In the genomic region with DNA sequence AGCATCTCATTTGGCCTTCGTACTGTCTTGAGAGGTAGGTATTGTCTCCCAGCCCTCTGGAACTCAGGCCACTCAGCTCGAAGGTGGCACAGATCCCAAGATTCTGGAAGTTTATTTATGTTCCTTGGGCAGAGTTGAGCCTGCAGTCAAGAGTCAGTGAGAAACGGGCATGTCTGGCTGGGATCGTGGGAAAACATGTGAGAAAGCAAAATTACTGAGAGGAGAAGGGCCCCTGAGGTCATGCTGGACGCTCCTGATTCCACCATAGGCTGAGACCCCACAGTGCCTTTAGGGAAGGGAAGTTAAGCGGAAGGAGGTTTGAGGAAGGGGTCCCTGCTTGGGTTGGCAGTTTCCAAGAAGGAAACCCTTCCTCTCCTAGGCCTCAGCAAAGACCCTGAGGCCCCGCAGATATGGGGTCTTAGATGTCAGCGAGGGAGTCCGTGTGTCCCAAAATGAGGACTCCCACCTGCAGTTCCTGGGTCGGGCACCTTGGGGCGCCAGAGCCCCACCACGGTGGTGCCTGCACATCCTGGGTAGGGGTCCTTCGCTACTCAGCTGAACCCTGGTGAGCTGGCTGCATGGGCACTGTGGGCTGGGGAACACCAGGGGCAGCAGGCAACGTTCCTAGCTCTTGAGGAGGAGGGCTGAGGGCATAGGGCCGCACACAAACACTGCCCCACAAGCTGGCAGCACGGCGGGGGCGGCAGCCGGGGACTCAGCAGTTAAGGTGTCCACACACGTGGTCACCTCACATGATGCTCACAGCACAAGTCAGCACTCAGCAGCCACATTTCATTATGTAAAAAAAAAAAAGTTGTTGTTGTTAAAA, we compare ENCODE assay signal across 1 cellular context.
TF ChIP-seq lines count a peak whose summit lies in the region.

No MANE protein-coding gene starts in this region.

TF ChIP-seq in GM12878, 131 proteins besides CTCF, POLR2A, EP300 and RAD21:
- TF ChIP-seq NR2C1 (IDR thresholded peaks at IDR 0.05), result no peak
- no peak for TF ChIP-seq NR2C2 (IDR thresholded peaks at IDR 0.05; ENCODE audit: borderline replicate concordance, control insufficient read depth, insufficient read length, low read depth)
- TF ChIP-seq ETV6 (conservative IDR thresholded peaks at IDR 0.05 in 1 of 2, IDR thresholded peaks at IDR 0.05 in 1 of 2; ENCODE audit: borderline replicate concordance in 1 of 2, low read depth in 1 of 2), result no peak
- no peak for TF ChIP-seq USF1 (IDR thresholded peaks at IDR 0.05; ENCODE audit: borderline replicate concordance, extremely low read length, insufficient read depth, low read depth, low read length)
- no peak for TF ChIP-seq RCOR1 (conservative IDR thresholded peaks at IDR 0.05; ENCODE audit: low read depth, low read length)
- no peak for TF ChIP-seq SREBF1 (IDR thresholded peaks at IDR 0.05; ENCODE audit: low read length)
- TF ChIP-seq POLR2AphosphoS5 (IDR thresholded peaks at IDR 0.05; ENCODE audit: low read length), result peak; percentile 18; the same call in 1 of the 2 replicates
- no peak for TF ChIP-seq SRF (IDR thresholded peaks at IDR 0.05; ENCODE audit: low read depth in 2 of 2, low read length in 2 of 2)
- no peak for TF ChIP-seq ZNF24 (IDR thresholded peaks at IDR 0.05)
- TF ChIP-seq, protein P1, sequence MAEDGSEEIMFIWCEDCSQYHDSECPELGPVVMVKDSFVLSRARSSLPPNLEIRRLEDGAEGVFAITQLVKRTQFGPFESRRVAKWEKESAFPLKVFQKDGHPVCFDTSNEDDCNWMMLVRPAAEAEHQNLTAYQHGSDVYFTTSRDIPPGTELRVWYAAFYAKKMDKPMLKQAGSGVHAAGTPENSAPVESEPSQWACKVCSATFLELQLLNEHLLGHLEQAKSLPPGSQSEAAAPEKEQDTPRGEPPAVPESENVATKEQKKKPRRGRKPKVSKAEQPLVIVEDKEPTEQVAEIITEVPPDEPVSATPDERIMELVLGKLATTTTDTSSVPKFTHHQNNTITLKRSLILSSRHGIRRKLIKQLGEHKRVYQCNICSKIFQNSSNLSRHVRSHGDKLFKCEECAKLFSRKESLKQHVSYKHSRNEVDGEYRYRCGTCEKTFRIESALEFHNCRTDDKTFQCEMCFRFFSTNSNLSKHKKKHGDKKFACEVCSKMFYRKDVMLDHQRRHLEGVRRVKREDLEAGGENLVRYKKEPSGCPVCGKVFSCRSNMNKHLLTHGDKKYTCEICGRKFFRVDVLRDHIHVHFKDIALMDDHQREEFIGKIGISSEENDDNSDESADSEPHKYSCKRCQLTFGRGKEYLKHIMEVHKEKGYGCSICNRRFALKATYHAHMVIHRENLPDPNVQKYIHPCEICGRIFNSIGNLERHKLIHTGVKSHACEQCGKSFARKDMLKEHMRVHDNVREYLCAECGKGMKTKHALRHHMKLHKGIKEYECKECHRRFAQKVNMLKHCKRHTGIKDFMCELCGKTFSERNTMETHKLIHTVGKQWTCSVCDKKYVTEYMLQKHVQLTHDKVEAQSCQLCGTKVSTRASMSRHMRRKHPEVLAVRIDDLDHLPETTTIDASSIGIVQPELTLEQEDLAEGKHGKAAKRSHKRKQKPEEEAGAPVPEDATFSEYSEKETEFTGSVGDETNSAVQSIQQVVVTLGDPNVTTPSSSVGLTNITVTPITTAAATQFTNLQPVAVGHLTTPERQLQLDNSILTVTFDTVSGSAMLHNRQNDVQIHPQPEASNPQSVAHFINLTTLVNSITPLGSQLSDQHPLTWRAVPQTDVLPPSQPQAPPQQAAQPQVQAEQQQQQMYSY (CRISPR knock-in tag; IDR thresholded peaks at IDR 0.05), result no peak
- no peak for TF ChIP-seq PKNOX1 (IDR thresholded peaks at IDR 0.05)
- 0 out of 2 replicates have a peak, but pooled peaks have one; percentile 12 for TF ChIP-seq HCFC1 (IDR thresholded peaks at IDR 0.05; ENCODE audit: low read length)
- no peak for TF ChIP-seq STAT3 (IDR thresholded peaks at IDR 0.05; ENCODE audit: low read depth, low read length)
- no peak for TF ChIP-seq BMI1 (IDR thresholded peaks at IDR 0.05; ENCODE audit: borderline replicate concordance)
- TF ChIP-seq HDAC6 (IDR thresholded peaks at IDR 0.05; ENCODE audit: unreplicated experiment), result no peak
- peak; percentile 31; the same call in 1 of the 3 replicates for TF ChIP-seq POU2F2 (IDR thresholded peaks at IDR 0.05; ENCODE audit: borderline replicate concordance, low read depth, low read length)
- peak; percentile 66 for TF ChIP-seq SMC3 (IDR thresholded peaks at IDR 0.05; ENCODE audit: borderline replicate concordance, low read length)
- 0 out of 2 replicates have a peak, but pooled peaks have one; percentile 26 for TF ChIP-seq BACH1 (IDR thresholded peaks at IDR 0.05; ENCODE audit: borderline replicate concordance)
- 0 out of 2 replicates have a peak, but pooled peaks have one; percentile 12 for TF ChIP-seq PML (IDR thresholded peaks at IDR 0.05; ENCODE audit: low read length)
- TF ChIP-seq, protein P2, sequence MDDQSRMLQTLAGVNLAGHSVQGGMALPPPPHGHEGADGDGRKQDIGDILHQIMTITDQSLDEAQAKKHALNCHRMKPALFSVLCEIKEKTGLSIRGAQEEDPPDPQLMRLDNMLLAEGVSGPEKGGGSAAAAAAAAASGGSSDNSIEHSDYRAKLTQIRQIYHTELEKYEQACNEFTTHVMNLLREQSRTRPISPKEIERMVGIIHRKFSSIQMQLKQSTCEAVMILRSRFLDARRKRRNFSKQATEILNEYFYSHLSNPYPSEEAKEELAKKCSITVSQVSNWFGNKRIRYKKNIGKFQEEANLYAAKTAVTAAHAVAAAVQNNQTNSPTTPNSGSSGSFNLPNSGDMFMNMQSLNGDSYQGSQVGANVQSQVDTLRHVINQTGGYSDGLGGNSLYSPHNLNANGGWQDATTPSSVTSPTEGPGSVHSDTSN (IDR thresholded peaks at IDR 0.05; ENCODE audit: insufficient replicate concordance, low read depth, low read length), result no peak
- TF ChIP-seq SREBF2 (IDR thresholded peaks at IDR 0.05; ENCODE audit: low read length), result no peak
- no peak for TF ChIP-seq IRF5 (IDR thresholded peaks at IDR 0.05; ENCODE audit: borderline replicate concordance)
- TF ChIP-seq, protein P3, sequence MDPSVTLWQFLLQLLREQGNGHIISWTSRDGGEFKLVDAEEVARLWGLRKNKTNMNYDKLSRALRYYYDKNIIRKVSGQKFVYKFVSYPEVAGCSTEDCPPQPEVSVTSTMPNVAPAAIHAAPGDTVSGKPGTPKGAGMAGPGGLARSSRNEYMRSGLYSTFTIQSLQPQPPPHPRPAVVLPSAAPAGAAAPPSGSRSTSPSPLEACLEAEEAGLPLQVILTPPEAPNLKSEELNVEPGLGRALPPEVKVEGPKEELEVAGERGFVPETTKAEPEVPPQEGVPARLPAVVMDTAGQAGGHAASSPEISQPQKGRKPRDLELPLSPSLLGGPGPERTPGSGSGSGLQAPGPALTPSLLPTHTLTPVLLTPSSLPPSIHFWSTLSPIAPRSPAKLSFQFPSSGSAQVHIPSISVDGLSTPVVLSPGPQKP (IDR thresholded peaks at IDR 0.05; ENCODE audit: low read depth, low read length), result no peak
- TF ChIP-seq, protein P4, sequence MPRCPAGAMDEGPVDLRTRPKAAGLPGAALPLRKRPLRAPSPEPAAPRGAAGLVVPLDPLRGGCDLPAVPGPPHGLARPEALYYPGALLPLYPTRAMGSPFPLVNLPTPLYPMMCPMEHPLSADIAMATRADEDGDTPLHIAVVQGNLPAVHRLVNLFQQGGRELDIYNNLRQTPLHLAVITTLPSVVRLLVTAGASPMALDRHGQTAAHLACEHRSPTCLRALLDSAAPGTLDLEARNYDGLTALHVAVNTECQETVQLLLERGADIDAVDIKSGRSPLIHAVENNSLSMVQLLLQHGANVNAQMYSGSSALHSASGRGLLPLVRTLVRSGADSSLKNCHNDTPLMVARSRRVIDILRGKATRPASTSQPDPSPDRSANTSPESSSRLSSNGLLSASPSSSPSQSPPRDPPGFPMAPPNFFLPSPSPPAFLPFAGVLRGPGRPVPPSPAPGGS (IDR thresholded peaks at IDR 0.05; ENCODE audit: borderline replicate concordance, insufficient read depth, low read depth, low read length, poor library complexity, severe bottlenecking), result no peak
- TF ChIP-seq ZNF384 (IDR thresholded peaks at IDR 0.05; ENCODE audit: borderline replicate concordance, low read depth, low read length), result no peak
- no peak for TF ChIP-seq NR2F1 (conservative IDR thresholded peaks at IDR 0.05)
- no peak for TF ChIP-seq ZNF207 (IDR thresholded peaks at IDR 0.05; ENCODE audit: borderline replicate concordance)
- no peak for TF ChIP-seq MEF2A (IDR thresholded peaks at IDR 0.05; ENCODE audit: insufficient read depth, low read depth, low read length)
- no peak for TF ChIP-seq NRF1 (conservative IDR thresholded peaks at IDR 0.05; ENCODE audit: low read depth, low read length)
- TF ChIP-seq, protein P5, sequence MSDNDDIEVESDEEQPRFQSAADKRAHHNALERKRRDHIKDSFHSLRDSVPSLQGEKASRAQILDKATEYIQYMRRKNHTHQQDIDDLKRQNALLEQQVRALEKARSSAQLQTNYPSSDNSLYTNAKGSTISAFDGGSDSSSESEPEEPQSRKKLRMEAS (IDR thresholded peaks at IDR 0.05; ENCODE audit: low read depth, low read length), result no peak
